Comparison of ENCODE assay signal across 1 cellular context in the genomic region with DNA sequence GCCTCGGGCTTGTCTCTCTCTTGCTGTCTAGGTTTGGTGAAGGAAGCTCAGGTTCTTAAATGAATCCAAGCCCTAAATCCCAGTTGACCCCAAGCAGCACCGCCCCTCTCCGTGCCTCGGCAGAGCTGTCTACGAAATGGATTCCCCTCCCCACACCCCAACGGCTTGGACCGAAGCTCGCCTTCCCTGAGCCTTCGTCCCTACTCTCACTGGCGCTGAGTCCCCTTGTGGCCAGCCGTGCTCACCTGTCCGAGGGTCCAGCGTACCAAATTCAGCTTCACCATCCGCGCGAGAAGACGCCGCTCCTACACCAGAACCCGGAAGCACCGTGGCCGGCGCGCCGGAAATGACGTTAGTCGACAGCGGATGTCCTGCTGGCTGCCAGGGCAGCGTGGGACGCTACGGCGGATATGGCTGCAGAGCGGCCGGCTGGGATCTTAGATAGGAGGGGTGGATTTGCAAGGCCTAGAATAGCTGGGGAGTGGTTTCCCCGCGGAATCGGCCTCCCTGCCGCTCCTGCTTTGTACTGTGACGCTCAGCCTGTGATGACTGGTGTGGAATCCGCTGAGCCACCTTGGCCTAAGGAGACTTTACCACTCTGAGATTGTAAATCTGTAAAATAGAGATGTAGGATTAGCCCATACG.
A peak's percentile ranks its signal among the peaks of the same experiment; 100 is the strongest.
TF ChIP-seq lines count a peak whose summit lies in the region.

A gene (minus strand): TSS at position 325 of the 645 bp plus-strand sequence. CDS start 2,201 bp downstream, outside the sequence.

TF ChIP-seq in HepG2, 621 proteins besides CTCF, POLR2A, EP300 and RAD21 (continued from another document and continues in another):
- no peak for TF ChIP-seq RCOR2 (CRISPR knock-in tag; IDR thresholded peaks at IDR 0.05)
- TF ChIP-seq, protein P1, sequence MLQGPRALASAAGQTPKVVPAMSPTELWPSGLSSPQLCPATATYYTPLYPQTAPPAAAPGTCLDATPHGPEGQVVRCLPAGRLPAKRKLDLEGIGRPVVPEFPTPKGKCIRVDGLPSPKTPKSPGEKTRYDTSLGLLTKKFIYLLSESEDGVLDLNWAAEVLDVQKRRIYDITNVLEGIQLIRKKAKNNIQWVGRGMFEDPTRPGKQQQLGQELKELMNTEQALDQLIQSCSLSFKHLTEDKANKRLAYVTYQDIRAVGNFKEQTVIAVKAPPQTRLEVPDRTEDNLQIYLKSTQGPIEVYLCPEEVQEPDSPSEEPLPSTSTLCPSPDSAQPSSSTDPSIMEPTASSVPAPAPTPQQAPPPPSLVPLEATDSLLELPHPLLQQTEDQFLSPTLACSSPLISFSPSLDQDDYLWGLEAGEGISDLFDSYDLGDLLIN (CRISPR knock-in tag; IDR thresholded peaks at IDR 0.05; ENCODE audit: borderline replicate concordance), result no peak
- TF ChIP-seq ZNF430 (CRISPR knock-in tag; IDR thresholded peaks at IDR 0.05), result peak; percentile 51; the same call in 1 of the 2 replicates
- peak; percentile 62; the same call in 1 of the 2 replicates for TF ChIP-seq ZBTB20 (CRISPR knock-in tag; IDR thresholded peaks at IDR 0.05; ENCODE audit: borderline replicate concordance, low read depth)
- peak; percentile 100 for TF ChIP-seq PHF20 (CRISPR knock-in tag; IDR thresholded peaks at IDR 0.05)
- no peak for TF ChIP-seq TCF7 (IDR thresholded peaks at IDR 0.05; ENCODE audit: low read depth)
- TF ChIP-seq, protein P2, sequence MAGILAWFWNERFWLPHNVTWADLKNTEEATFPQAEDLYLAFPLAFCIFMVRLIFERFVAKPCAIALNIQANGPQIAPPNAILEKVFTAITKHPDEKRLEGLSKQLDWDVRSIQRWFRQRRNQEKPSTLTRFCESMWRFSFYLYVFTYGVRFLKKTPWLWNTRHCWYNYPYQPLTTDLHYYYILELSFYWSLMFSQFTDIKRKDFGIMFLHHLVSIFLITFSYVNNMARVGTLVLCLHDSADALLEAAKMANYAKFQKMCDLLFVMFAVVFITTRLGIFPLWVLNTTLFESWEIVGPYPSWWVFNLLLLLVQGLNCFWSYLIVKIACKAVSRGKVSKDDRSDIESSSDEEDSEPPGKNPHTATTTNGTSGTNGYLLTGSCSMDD (CRISPR knock-in tag; IDR thresholded peaks at IDR 0.05), result no peak
- TF ChIP-seq, protein P3, sequence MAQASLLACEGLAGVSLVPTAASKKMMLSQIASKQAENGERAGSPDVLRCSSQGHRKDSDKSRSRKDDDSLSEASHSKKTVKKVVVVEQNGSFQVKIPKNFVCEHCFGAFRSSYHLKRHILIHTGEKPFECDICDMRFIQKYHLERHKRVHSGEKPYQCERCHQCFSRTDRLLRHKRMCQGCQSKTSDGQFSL (CRISPR knock-in tag; IDR thresholded peaks at IDR 0.05), result no peak
- no peak for TF ChIP-seq TBX3 (IDR thresholded peaks at IDR 0.05; ENCODE audit: borderline replicate concordance)
- 0 out of 2 replicates have a peak, but pooled peaks have one; percentile 12 for TF ChIP-seq ZFP36L1 (CRISPR knock-in tag; IDR thresholded peaks at IDR 0.05)
- no peak for TF ChIP-seq PAX8 (CRISPR knock-in tag; IDR thresholded peaks at IDR 0.05; ENCODE audit: borderline replicate concordance)
- no peak for TF ChIP-seq NFE2L1 (CRISPR knock-in tag; IDR thresholded peaks at IDR 0.05; ENCODE audit: borderline replicate concordance)
- peak; percentile 95 for TF ChIP-seq MYC (CRISPR knock-in tag; IDR thresholded peaks at IDR 0.05; ENCODE audit: borderline replicate concordance)
- no peak for TF ChIP-seq ZNF496 (CRISPR knock-in tag; IDR thresholded peaks at IDR 0.05; ENCODE audit: insufficient replicate concordance)
- TF ChIP-seq, protein P4, sequence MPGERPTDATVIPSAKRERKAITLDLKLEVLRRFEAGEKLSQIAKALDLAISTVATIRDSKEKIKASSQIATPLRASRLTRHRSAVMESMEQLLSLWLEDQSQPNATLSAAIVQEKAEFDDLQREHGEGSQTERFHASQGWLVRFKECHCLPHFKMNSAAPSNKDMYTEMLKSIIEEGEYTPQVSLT (CRISPR knock-in tag; IDR thresholded peaks at IDR 0.05; ENCODE audit: borderline replicate concordance, low read depth), result no peak
- peak; percentile 95 for TF ChIP-seq CREB1 (IDR thresholded peaks at IDR 0.05)
- TF ChIP-seq CREB1 (CRISPR knock-in tag; IDR thresholded peaks at IDR 0.05), result peak; percentile 99
- 0 out of 2 replicates have a peak, but pooled peaks have one; percentile 43 for TF ChIP-seq FOXA3 (CRISPR knock-in tag; IDR thresholded peaks at IDR 0.05)
- TF ChIP-seq TARDBP (CRISPR knock-in tag; IDR thresholded peaks at IDR 0.05), result peak; percentile 82
- TF ChIP-seq ZBTB42 (CRISPR knock-in tag; IDR thresholded peaks at IDR 0.05), result 0 out of 2 replicates have a peak, but pooled peaks have one; percentile 29
- TF ChIP-seq, protein P5, sequence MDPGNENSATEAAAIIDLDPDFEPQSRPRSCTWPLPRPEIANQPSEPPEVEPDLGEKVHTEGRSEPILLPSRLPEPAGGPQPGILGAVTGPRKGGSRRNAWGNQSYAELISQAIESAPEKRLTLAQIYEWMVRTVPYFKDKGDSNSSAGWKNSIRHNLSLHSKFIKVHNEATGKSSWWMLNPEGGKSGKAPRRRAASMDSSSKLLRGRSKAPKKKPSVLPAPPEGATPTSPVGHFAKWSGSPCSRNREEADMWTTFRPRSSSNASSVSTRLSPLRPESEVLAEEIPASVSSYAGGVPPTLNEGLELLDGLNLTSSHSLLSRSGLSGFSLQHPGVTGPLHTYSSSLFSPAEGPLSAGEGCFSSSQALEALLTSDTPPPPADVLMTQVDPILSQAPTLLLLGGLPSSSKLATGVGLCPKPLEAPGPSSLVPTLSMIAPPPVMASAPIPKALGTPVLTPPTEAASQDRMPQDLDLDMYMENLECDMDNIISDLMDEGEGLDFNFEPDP (CRISPR knock-in tag; conservative IDR thresholded peaks at IDR 0.05), result no peak
- no peak for TF ChIP-seq ZFP36 (IDR thresholded peaks at IDR 0.05; ENCODE audit: borderline replicate concordance, low read depth, low read length, partially characterized antibody)
- TF ChIP-seq, protein P6, sequence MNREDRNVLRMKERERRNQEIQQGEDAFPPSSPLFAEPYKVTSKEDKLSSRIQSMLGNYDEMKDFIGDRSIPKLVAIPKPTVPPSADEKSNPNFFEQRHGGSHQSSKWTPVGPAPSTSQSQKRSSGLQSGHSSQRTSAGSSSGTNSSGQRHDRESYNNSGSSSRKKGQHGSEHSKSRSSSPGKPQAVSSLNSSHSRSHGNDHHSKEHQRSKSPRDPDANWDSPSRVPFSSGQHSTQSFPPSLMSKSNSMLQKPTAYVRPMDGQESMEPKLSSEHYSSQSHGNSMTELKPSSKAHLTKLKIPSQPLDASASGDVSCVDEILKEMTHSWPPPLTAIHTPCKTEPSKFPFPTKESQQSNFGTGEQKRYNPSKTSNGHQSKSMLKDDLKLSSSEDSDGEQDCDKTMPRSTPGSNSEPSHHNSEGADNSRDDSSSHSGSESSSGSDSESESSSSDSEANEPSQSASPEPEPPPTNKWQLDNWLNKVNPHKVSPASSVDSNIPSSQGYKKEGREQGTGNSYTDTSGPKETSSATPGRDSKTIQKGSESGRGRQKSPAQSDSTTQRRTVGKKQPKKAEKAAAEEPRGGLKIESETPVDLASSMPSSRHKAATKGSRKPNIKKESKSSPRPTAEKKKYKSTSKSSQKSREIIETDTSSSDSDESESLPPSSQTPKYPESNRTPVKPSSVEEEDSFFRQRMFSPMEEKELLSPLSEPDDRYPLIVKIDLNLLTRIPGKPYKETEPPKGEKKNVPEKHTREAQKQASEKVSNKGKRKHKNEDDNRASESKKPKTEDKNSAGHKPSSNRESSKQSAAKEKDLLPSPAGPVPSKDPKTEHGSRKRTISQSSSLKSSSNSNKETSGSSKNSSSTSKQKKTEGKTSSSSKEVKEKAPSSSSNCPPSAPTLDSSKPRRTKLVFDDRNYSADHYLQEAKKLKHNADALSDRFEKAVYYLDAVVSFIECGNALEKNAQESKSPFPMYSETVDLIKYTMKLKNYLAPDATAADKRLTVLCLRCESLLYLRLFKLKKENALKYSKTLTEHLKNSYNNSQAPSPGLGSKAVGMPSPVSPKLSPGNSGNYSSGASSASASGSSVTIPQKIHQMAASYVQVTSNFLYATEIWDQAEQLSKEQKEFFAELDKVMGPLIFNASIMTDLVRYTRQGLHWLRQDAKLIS (CRISPR knock-in tag; IDR thresholded peaks at IDR 0.05), result no peak
- TF ChIP-seq, protein P7, sequence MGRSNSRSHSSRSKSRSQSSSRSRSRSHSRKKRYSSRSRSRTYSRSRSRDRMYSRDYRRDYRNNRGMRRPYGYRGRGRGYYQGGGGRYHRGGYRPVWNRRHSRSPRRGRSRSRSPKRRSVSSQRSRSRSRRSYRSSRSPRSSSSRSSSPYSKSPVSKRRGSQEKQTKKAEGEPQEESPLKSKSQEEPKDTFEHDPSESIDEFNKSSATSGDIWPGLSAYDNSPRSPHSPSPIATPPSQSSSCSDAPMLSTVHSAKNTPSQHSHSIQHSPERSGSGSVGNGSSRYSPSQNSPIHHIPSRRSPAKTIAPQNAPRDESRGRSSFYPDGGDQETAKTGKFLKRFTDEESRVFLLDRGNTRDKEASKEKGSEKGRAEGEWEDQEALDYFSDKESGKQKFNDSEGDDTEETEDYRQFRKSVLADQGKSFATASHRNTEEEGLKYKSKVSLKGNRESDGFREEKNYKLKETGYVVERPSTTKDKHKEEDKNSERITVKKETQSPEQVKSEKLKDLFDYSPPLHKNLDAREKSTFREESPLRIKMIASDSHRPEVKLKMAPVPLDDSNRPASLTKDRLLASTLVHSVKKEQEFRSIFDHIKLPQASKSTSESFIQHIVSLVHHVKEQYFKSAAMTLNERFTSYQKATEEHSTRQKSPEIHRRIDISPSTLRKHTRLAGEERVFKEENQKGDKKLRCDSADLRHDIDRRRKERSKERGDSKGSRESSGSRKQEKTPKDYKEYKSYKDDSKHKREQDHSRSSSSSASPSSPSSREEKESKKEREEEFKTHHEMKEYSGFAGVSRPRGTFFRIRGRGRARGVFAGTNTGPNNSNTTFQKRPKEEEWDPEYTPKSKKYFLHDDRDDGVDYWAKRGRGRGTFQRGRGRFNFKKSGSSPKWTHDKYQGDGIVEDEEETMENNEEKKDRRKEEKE (IDR thresholded peaks at IDR 0.05), result no peak
- TF ChIP-seq KMT2B (CRISPR knock-in tag; IDR thresholded peaks at IDR 0.05), result peak; percentile 98
- no peak for TF ChIP-seq SMARCC2 (IDR thresholded peaks at IDR 0.05)
- TF ChIP-seq SIX4 (CRISPR knock-in tag; IDR thresholded peaks at IDR 0.05), result peak; percentile 26; the same call in 1 of the 2 replicates
- TF ChIP-seq ZNF768 (CRISPR knock-in tag; IDR thresholded peaks at IDR 0.05), result peak; percentile 49; the same call in 1 of the 2 replicates
- TF ChIP-seq ZNF251 (CRISPR knock-in tag; IDR thresholded peaks at IDR 0.05), result no peak
- TF ChIP-seq, protein P8, sequence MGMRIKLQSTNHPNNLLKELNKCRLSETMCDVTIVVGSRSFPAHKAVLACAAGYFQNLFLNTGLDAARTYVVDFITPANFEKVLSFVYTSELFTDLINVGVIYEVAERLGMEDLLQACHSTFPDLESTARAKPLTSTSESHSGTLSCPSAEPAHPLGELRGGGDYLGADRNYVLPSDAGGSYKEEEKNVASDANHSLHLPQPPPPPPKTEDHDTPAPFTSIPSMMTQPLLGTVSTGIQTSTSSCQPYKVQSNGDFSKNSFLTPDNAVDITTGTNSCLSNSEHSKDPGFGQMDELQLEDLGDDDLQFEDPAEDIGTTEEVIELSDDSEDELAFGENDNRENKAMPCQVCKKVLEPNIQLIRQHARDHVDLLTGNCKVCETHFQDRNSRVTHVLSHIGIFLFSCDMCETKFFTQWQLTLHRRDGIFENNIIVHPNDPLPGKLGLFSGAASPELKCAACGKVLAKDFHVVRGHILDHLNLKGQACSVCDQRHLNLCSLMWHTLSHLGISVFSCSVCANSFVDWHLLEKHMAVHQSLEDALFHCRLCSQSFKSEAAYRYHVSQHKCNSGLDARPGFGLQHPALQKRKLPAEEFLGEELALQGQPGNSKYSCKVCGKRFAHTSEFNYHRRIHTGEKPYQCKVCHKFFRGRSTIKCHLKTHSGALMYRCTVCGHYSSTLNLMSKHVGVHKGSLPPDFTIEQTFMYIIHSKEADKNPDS (CRISPR knock-in tag; IDR thresholded peaks at IDR 0.05), result no peak
- TF ChIP-seq HOXA9 (CRISPR knock-in tag; IDR thresholded peaks at IDR 0.05; ENCODE audit: borderline replicate concordance), result no peak
- TF ChIP-seq ZNF557 (CRISPR knock-in tag; IDR thresholded peaks at IDR 0.05), result no peak
- TF ChIP-seq, protein P9, sequence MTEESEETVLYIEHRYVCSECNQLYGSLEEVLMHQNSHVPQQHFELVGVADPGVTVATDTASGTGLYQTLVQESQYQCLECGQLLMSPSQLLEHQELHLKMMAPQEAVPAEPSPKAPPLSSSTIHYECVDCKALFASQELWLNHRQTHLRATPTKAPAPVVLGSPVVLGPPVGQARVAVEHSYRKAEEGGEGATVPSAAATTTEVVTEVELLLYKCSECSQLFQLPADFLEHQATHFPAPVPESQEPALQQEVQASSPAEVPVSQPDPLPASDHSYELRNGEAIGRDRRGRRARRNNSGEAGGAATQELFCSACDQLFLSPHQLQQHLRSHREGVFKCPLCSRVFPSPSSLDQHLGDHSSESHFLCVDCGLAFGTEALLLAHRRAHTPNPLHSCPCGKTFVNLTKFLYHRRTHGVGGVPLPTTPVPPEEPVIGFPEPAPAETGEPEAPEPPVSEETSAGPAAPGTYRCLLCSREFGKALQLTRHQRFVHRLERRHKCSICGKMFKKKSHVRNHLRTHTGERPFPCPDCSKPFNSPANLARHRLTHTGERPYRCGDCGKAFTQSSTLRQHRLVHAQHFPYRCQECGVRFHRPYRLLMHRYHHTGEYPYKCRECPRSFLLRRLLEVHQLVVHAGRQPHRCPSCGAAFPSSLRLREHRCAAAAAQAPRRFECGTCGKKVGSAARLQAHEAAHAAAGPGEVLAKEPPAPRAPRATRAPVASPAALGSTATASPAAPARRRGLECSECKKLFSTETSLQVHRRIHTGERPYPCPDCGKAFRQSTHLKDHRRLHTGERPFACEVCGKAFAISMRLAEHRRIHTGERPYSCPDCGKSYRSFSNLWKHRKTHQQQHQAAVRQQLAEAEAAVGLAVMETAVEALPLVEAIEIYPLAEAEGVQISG (CRISPR knock-in tag; IDR thresholded peaks at IDR 0.05), result peak; percentile 97
- no peak for TF ChIP-seq ZNF773 (CRISPR knock-in tag; IDR thresholded peaks at IDR 0.05; ENCODE audit: borderline replicate concordance)
- no peak for TF ChIP-seq NCOR1 (IDR thresholded peaks at IDR 0.05; ENCODE audit: borderline replicate concordance, low read length)
- TF ChIP-seq, protein P10, sequence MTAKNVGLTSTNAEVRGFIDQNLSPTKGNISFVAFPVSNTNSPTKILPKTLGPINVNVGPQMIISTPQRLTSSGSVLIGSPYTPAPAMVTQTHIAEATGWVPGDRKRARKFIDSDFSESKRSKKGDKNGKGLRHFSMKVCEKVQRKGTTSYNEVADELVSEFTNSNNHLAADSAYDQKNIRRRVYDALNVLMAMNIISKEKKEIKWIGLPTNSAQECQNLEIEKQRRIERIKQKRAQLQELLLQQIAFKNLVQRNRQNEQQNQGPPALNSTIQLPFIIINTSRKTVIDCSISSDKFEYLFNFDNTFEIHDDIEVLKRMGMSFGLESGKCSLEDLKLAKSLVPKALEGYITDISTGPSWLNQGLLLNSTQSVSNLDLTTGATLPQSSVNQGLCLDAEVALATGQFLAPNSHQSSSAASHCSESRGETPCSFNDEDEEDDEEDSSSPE (CRISPR knock-in tag; IDR thresholded peaks at IDR 0.05), result peak; percentile 36
- no peak for TF ChIP-seq ZBTB7B (CRISPR knock-in tag; IDR thresholded peaks at IDR 0.05)
- no peak for TF ChIP-seq GATA4 (IDR thresholded peaks at IDR 0.05; ENCODE audit: borderline replicate concordance, low read depth)
- TF ChIP-seq ZMAT3 (CRISPR knock-in tag; conservative IDR thresholded peaks at IDR 0.05), result 0 out of 2 replicates have a peak, but pooled peaks have one; percentile 61
- TF ChIP-seq, protein P11, sequence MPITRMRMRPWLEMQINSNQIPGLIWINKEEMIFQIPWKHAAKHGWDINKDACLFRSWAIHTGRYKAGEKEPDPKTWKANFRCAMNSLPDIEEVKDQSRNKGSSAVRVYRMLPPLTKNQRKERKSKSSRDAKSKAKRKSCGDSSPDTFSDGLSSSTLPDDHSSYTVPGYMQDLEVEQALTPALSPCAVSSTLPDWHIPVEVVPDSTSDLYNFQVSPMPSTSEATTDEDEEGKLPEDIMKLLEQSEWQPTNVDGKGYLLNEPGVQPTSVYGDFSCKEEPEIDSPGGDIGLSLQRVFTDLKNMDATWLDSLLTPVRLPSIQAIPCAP (CRISPR knock-in tag; IDR thresholded peaks at IDR 0.05; ENCODE audit: low read depth), result no peak
- peak; percentile 65 for TF ChIP-seq SRF (IDR thresholded peaks at IDR 0.05; ENCODE audit: low read depth, low read length)
